1 cellular context compared by ENCODE assay signal in the genomic region with DNA sequence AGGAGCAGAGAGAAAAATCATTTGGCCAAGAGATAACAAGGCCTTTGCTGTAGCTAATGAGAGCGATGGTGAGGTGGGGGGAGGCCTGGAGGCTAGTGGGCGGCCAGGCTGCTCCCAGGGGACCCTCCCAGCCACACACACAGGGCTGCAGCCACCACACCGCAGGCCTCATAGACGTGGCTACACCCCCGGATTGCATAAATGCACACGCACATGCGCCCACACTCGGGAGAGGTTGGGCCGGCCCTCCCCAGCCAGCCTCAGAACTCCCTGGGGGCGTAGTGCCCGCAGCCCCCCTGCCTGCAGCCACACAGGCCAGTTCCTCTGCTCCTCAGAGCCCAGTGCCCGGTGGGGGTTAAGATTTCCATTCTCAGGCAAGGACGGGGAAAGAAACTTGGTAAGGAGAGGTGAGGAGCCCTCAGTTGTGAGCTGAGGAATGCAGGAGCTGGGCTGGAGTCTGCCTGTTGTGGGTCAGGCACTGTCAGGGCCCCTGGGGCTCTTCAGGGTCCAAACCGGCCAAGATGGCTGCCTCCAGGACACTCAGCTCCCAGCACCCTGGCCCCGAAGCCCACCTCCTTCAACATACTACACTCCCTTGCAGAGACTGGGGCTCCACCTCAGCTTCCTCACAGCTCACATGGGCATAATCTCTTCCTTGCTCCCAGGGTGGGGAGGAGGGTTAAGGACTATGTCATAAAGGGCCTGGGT.
TF ChIP-seq lines count a peak whose summit lies in the region.

No MANE protein-coding gene starts in this region.

TF ChIP-seq in GM12878, 131 proteins besides CTCF, POLR2A, EP300 and RAD21 (continued from another document):
- TF ChIP-seq, protein P1, sequence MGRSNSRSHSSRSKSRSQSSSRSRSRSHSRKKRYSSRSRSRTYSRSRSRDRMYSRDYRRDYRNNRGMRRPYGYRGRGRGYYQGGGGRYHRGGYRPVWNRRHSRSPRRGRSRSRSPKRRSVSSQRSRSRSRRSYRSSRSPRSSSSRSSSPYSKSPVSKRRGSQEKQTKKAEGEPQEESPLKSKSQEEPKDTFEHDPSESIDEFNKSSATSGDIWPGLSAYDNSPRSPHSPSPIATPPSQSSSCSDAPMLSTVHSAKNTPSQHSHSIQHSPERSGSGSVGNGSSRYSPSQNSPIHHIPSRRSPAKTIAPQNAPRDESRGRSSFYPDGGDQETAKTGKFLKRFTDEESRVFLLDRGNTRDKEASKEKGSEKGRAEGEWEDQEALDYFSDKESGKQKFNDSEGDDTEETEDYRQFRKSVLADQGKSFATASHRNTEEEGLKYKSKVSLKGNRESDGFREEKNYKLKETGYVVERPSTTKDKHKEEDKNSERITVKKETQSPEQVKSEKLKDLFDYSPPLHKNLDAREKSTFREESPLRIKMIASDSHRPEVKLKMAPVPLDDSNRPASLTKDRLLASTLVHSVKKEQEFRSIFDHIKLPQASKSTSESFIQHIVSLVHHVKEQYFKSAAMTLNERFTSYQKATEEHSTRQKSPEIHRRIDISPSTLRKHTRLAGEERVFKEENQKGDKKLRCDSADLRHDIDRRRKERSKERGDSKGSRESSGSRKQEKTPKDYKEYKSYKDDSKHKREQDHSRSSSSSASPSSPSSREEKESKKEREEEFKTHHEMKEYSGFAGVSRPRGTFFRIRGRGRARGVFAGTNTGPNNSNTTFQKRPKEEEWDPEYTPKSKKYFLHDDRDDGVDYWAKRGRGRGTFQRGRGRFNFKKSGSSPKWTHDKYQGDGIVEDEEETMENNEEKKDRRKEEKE (IDR thresholded peaks at IDR 0.05), result no peak
- TF ChIP-seq, protein P2, sequence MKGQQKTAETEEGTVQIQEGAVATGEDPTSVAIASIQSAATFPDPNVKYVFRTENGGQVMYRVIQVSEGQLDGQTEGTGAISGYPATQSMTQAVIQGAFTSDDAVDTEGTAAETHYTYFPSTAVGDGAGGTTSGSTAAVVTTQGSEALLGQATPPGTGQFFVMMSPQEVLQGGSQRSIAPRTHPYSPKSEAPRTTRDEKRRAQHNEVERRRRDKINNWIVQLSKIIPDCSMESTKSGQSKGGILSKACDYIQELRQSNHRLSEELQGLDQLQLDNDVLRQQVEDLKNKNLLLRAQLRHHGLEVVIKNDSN (IDR thresholded peaks at IDR 0.05; ENCODE audit: borderline replicate concordance, extremely low read length, insufficient read depth, low read depth, low read length), result no peak
- TF ChIP-seq WRNIP1 (IDR thresholded peaks at IDR 0.05; ENCODE audit: borderline replicate concordance, low read depth, low read length) (no peak), SIX5 (IDR thresholded peaks at IDR 0.05; ENCODE audit: low read depth, low read length, severe bottlenecking) (no peak), NR2C2 (IDR thresholded peaks at IDR 0.05; ENCODE audit: borderline replicate concordance, control insufficient read depth, insufficient read length, low read depth) (no peak), MTA2 (IDR thresholded peaks at IDR 0.05; ENCODE audit: low read depth) (peak; percentile 96), CBX3 (IDR thresholded peaks at IDR 0.05; ENCODE audit: borderline replicate concordance, low read depth) (no peak), BMI1 (IDR thresholded peaks at IDR 0.05; ENCODE audit: borderline replicate concordance) (peak; percentile 81)
